In the genomic region with DNA sequence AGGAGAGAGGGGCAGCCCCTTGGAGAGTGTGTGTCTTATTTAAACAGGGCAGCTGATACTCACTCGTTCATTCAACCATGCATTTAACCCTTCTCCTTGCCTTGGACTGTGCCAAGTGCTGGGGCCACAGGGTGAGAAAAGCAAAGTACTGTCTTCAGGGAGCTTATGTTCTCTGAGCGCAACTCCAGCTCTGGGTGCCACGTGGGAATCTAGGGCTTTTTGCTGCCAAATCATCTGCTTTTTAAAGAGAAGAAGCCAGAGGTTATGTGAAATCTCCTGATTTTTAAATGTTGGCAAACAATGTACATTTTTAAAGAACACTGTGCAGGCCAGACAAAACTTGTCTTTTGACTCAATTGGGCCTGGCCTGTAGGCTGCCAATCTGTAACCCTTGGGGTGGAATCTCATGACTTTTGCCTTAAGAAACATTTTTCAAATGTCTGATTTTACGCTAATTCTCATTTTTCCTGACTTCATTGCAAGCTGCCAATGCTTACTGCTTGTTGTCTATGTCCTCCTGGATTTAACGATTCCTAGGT, we compare ENCODE assay signal across 29 cellular contexts.
"Had no signal": no experiment of that assay in that cellular context is flagged by ENCODE, and none has a peak within 500 bp of the region (broad histone marks: within the 10 kb centered on the region; RNA-seq: fewer than 3 reads in every experiment).

No MANE protein-coding gene starts in this region.

- H3K27me3 Mint-ChIP-seq: progenitor cell of endocrine pancreas; stimulated activated memory B cell treated with anti-CD40 and anti-IgM and Interleukin-4, amounts not matched to agents 10 μg/mL and 1 μg/mL and 100 μg/mL, for 72 hours had no signal

- H3K4me3 Mint-ChIP-seq: activated naive CD4-positive, alpha-beta T cell treated with anti-CD3 and anti-CD28 coated beads for 36 hours; activated naive CD8-positive, alpha-beta T cell treated with anti-CD3 and anti-CD28 coated beads for 36 hours; activated T-helper 1 cell treated with anti-CD3 and anti-CD28 coated beads, Interleukin-12 subunit alpha, Interleukin-12 subunit beta, Interleukin-2, Interleukin-4 antibody, amounts not matched to agents 30 ng/mL and 10 ng/mL and 1 ng/mL, durations not matched to agents 14 hours and 24 hours and 36 hours; naive thymus-derived CD8-positive, alpha-beta T cell; stimulated activated memory B cell treated with anti-CD40 and anti-IgM and Interleukin-4, amounts not matched to agents 10 μg/mL and 1 μg/mL and 100 μg/mL, for 72 hours; stimulated activated naive CD8-positive, alpha-beta T cell treated with anti-CD3 and anti-CD28 coated beads, Interleukin-15, amount 100 ng/mL, for 72 hours; T-helper 17 cell had no signal

- H3K4me2 ChIP-seq: smooth muscle cell had no signal

- H3K27ac Mint-ChIP-seq: activated naive CD4-positive, alpha-beta T cell treated with anti-CD3 and anti-CD28 coated beads for 36 hours; activated naive CD8-positive, alpha-beta T cell treated with anti-CD3 and anti-CD28 coated beads for 36 hours; activated T-helper 1 cell treated with anti-CD3 and anti-CD28 coated beads, Interleukin-12 subunit alpha, Interleukin-12 subunit beta, Interleukin-2, Interleukin-4 antibody, amounts not matched to agents 30 ng/mL and 10 ng/mL and 1 ng/mL, durations not matched to agents 14 hours and 24 hours and 36 hours; naive thymus-derived CD8-positive, alpha-beta T cell; progenitor cell of endocrine pancreas; stimulated activated memory B cell treated with anti-CD40 and anti-IgM and Interleukin-4, amounts not matched to agents 10 μg/mL and 1 μg/mL and 100 μg/mL, for 72 hours; stimulated activated naive CD8-positive, alpha-beta T cell treated with anti-CD3 and anti-CD28 coated beads, Interleukin-15, amount 100 ng/mL, for 72 hours; T-helper 17 cell had no signal

- H3K9me3 ChIP-seq: ascending aorta, left lung, tibial nerve had no signal

- H3K4me3 ChIP-seq: ascending aorta, left lung, smooth muscle cell, tibial nerve had no signal

- H3K36me3 ChIP-seq: ascending aorta, brain microvascular endothelial cell, left lung, tibial nerve, WERI-Rb-1 had no signal

- H3K4me1 Mint-ChIP-seq: activated naive CD8-positive, alpha-beta T cell treated with anti-CD3 and anti-CD28 coated beads for 36 hours; naive thymus-derived CD8-positive, alpha-beta T cell; stimulated activated memory B cell treated with anti-CD40 and anti-IgM and Interleukin-4, amounts not matched to agents 10 μg/mL and 1 μg/mL and 100 μg/mL, for 72 hours; stimulated activated naive CD8-positive, alpha-beta T cell treated with anti-CD3 and anti-CD28 coated beads, Interleukin-15, amount 100 ng/mL, for 72 hours; T-helper 17 cell had no signal

- H3K9me3 Mint-ChIP-seq: activated naive CD4-positive, alpha-beta T cell treated with anti-CD3 and anti-CD28 coated beads for 36 hours; activated naive CD8-positive, alpha-beta T cell treated with anti-CD3 and anti-CD28 coated beads for 36 hours; activated T-helper 1 cell treated with anti-CD3 and anti-CD28 coated beads, Interleukin-12 subunit alpha, Interleukin-12 subunit beta, Interleukin-2, Interleukin-4 antibody, amounts not matched to agents 30 ng/mL and 10 ng/mL and 1 ng/mL, durations not matched to agents 14 hours and 24 hours and 36 hours; naive thymus-derived CD8-positive, alpha-beta T cell; stimulated activated memory B cell treated with anti-CD40 and anti-IgM and Interleukin-4, amounts not matched to agents 10 μg/mL and 1 μg/mL and 100 μg/mL, for 72 hours; stimulated activated naive CD8-positive, alpha-beta T cell treated with anti-CD3 and anti-CD28 coated beads, Interleukin-15, amount 100 ng/mL, for 72 hours had no signal

- H3K27ac ChIP-seq: ascending aorta, brain microvascular endothelial cell, left lung, WERI-Rb-1 had no signal

- DNase-seq: activated CD4-positive, alpha-beta T cell treated with anti-CD3 and anti-CD28 coated beads for 48 hours; activated CD4-positive, alpha-beta T cell treated with anti-CD3 and anti-CD28 coated beads, Interleukin-2, amount 50 U/mL, for 48 hours; activated CD8-positive, alpha-beta memory T cell treated with anti-CD3 and anti-CD28 coated beads, Interleukin-2, amount 50 U/mL, for 4 hours; activated effector memory CD4-positive, alpha-beta T cell treated with anti-CD3 and anti-CD28 coated beads, Interleukin-2, amount 50 U/mL, for 16 hours; activated naive CD4-positive, alpha-beta T cell treated with anti-CD3 and anti-CD28 coated beads for 36 hours; activated naive CD8-positive, alpha-beta T cell treated with anti-CD3 and anti-CD28 coated beads for 36 hours; activated T-cell treated with anti-CD3 and anti-CD28 coated beads, Interleukin-2, amount 50 U/mL, for 1 hour; brain microvascular endothelial cell; central memory CD4-positive, alpha-beta T cell; foreskin fibroblast; left lung; midbrain; naive thymus-derived CD8-positive, alpha-beta T cell; stimulated activated CD4-positive, alpha-beta T cell treated with anti-CD3 and anti-CD28 coated beads, Interleukin-1b, Interleukin-23, amount 100 ng/mL, for 48 hours; stimulated activated CD4-positive, alpha-beta T cell treated with anti-CD3 and anti-CD28 coated beads, Interleukin-4, amount 100 ng/mL, for 4 hours; stimulated activated CD8-positive, alpha-beta memory T cell treated with anti-CD3 and anti-CD28 coated beads, Interleukin-4, amount 100 ng/mL, for 48 hours; stimulated activated naive CD8-positive, alpha-beta T cell treated with anti-CD3 and anti-CD28 coated beads, Interleukin-15, amount 100 ng/mL, for 72 hours; T-helper 17 cell; T1000; WERI-Rb-1 had no signal

- FAIRE-seq: endothelial cell of umbilical vein had no signal

- H3K36me3 Mint-ChIP-seq: activated naive CD8-positive, alpha-beta T cell treated with anti-CD3 and anti-CD28 coated beads for 36 hours; naive thymus-derived CD8-positive, alpha-beta T cell; stimulated activated memory B cell treated with anti-CD40 and anti-IgM and Interleukin-4, amounts not matched to agents 10 μg/mL and 1 μg/mL and 100 μg/mL, for 72 hours had no signal

- H3K4me1 ChIP-seq: left lung had no signal

- H3K27me3 ChIP-seq: ascending aorta, brain microvascular endothelial cell, left lung, tibial nerve had no signal

- ATAC-seq: activated CD4-positive, CD25-positive, alpha-beta regulatory T cell treated with anti-CD3 and anti-CD28 coated beads, Interleukin-2, amount 50 U/mL, for 24 hours; left lung; naive thymus-derived CD8-positive, alpha-beta T cell; SK-N-SH treated with all-trans-retinoic acid at 6 μM for 48 hours; stimulated activated memory B cell treated with anti-CD40 and anti-IgM and Interleukin-4, amounts not matched to agents 10 μg/mL and 1 μg/mL and 100 μg/mL, for 72 hours; stimulated activated naive CD8-positive, alpha-beta T cell treated with anti-CD3 and anti-CD28 coated beads, Interleukin-15, amount 100 ng/mL, for 72 hours; T-helper 17 cell had no signal
